Comparison of ENCODE assay signal across 23 cellular contexts in genomic region chr4:4875611-4876010, GRCh38. TPM values are rescaled to one million over a fixed set of nuclear protein-coding genes. Genes with fewer than 3 reads are reported as not detected.
A peak's percentile ranks its signal among the peaks of the same experiment; 100 is the strongest.
DNase-seq lines count a peak whose midpoint lies in the region; ATAC-seq, FAIRE-seq and TF ChIP-seq lines count a peak whose summit lies in the region.
"Had no signal": no experiment of that assay in that cellular context is flagged by ENCODE, and none has a peak within 500 bp of the region (broad histone marks: within the 10 kb centered on the region; RNA-seq: fewer than 3 reads in every experiment).

No MANE protein-coding gene starts in this region.

- no peak overlapping the region for H3K9ac ChIP-seq in HepG2 (ENCODE audit: insufficient read depth, low read depth, low read length)
- H3K9ac ChIP-seq: BLaER1 treated with 17β-estradiol and CSF1 and Interleukin-3, amounts not matched to agents 10 nM and 100 nM had no signal

- no peak for TF ChIP-seq CTCF in HepG2 (CRISPR knock-in tag; IDR thresholded peaks at IDR 0.05)
- no peak for TF ChIP-seq CTCF in right lobe of liver (IDR thresholded peaks at IDR 0.05)
- TF ChIP-seq CTCF in VCaP (conservative IDR thresholded peaks at IDR 0.05): no peak

- no peak overlapping the region for H2AFZ ChIP-seq in HepG2 (ENCODE audit: low read length)

- WGBS in HepG2 (ENCODE audit: low lambda C conversion rate): 61% methylated on average over 5 of the region's 5 CpGs
- WGBS in right lobe of liver (ENCODE audit: insufficient coverage, low coverage, low lambda C conversion rate, missing lambda C conversion rate): 34% methylated on average over 4 of the region's 5 CpGs

- H3K4me3 ChIP-seq in HepG2 (replicated peaks in 1 of 3; ENCODE audit: insufficient read depth in 1 of 3, low read depth in 2 of 3, low read length in 3 of 3) (no peak overlapping the region), right lobe of liver (no peak overlapping the region)
- H3K4me3 ChIP-seq: A549; BLaER1 treated with 17β-estradiol and CSF1 and Interleukin-3, amounts not matched to agents 10 nM and 100 nM; GM12878 had no signal

- ATAC-seq in HepG2: no peak
- ATAC-seq in right lobe of liver: no peak
- no peak for ATAC-seq in GM19035 (IDR thresholded peaks at IDR 0.05; ENCODE audit: unreplicated experiment)
- ATAC-seq in HG02678 (IDR thresholded peaks at IDR 0.05; ENCODE audit: unreplicated experiment): no peak
- ATAC-seq: A549; CD8-positive, alpha-beta T cell; GM12878 had no signal

- peaks cover 0 to 34% of the 10 kb centered on the region in 2 experiments; a peak in 4 of 5 replicates for H3K27me3 ChIP-seq in HepG2 (ENCODE audit: control insufficient read depth in 1 of 2, insufficient read depth in 2 of 2, low read length in 2 of 2)
- peaks cover 0 to 9% of the 10 kb centered on the region in 2 donors for H3K27me3 ChIP-seq in right lobe of liver

- DNase-seq in HepG2 (ENCODE audit: low spot score) (no peak), right lobe of liver (no peak), cerebellar cortex (ENCODE audit: low spot score) (peak; percentile 63)
- DNase-seq in effector CD8-positive, alpha-beta T cell (lab: John Stamatoyannopoulos, UW): no peak
- DNase-seq: AML-193; Caco-2; CD4-positive, alpha-beta T cell; CD8-positive, alpha-beta T cell; DMS79 treated with DMSO at 0.1 percent for 48 hours; GDM1 had no signal

- no peak for FAIRE-seq in HepG2 (lab: Jason Lieb, UNC)
- FAIRE-seq: A549, D721Med, GM12878, GM12892, GM18507, GM19239 had no signal

- TF ChIP-seq POLR2A in HepG2 (IDR thresholded peaks at IDR 0.05; ENCODE audit: insufficient read depth in 1 of 2, low read depth in 2 of 2, low read length in 2 of 2) (no peak), right lobe of liver (IDR thresholded peaks at IDR 0.05) (no peak)

- H3K36me3 ChIP-seq in HepG2 (replicated peaks in 1 of 2; ENCODE audit: control insufficient read depth in 1 of 2, insufficient read depth in 2 of 2, low read length in 2 of 2) (no peaks in the 10 kb centered on the region), right lobe of liver (no peaks in the 10 kb centered on the region)
- H3K36me3 ChIP-seq: BLaER1 treated with 17β-estradiol and CSF1 and Interleukin-3, amounts not matched to agents 10 nM and 100 nM had no signal

- peaks cover 7% of the 10 kb centered on the region for H3K4me1 ChIP-seq in HepG2 (ENCODE audit: insufficient read depth, low read length)
- no peaks in the 10 kb centered on the region for H3K4me1 ChIP-seq in right lobe of liver
- H3K4me1 ChIP-seq: Caco-2 had no signal

- no peak for TF ChIP-seq EP300 in HepG2 (IDR thresholded peaks at IDR 0.05; ENCODE audit: low read depth in 2 of 2, low read length in 2 of 2)
- TF ChIP-seq EP300 in HepG2 (CRISPR knock-in tag; IDR thresholded peaks at IDR 0.05; ENCODE audit: borderline replicate concordance): no peak

- no peaks in the 10 kb centered on the region for H4K20me1 ChIP-seq in HepG2 (ENCODE audit: insufficient read depth, low read length)

- no peak overlapping the region for H3K4me2 ChIP-seq in HepG2 (ENCODE audit: low read depth, low read length)
- H3K4me2 ChIP-seq: A549 had no signal

- CTCF ChIA-PET in HepG2 (lab: Yijun Ruan, JAX; ENCODE audit: low intra/inter-chr PET ratio, low total read pairs): no interaction called here

- POLR2A ChIA-PET in HepG2 (lab: Yijun Ruan, JAX): no interaction called here

- H3K9me3 ChIP-seq in HepG2 (ENCODE audit: low read length) (no peaks in the 10 kb centered on the region), right lobe of liver (no peaks in the 10 kb centered on the region)
- H3K9me3 ChIP-seq: A549; BLaER1 treated with 17β-estradiol and CSF1 and Interleukin-3, amounts not matched to agents 10 nM and 100 nM; Caco-2 had no signal

- in situ Hi-C loops in HepG2 (cut with HindIII; ENCODE audit: extremely low pct_ligation_motif_present, low pct_unique_long_range_greater_than_20kb): loop anchor here (5.0 to 10.0 kb wide), 2 partner anchors 311 to 388 kb away; no protein-coding TSS in a partner anchor

- BruUV-seq in HepG2 (replicated peaks; lab: Mats Ljungman, UMichigan): no TSS peak

- H3K79me2 ChIP-seq in HepG2 (ENCODE audit: insufficient read depth, low read length): no peaks in the 10 kb centered on the region

- no peak overlapping the region for H3K27ac ChIP-seq in HepG2 (ENCODE audit: extremely low read length, insufficient read depth, low read length)
- no peak overlapping the region for H3K27ac ChIP-seq in right lobe of liver
- H3K27ac ChIP-seq in VCaP: peak overlapping the region; percentile 18; the same call in 1 of the 2 replicates
- H3K27ac ChIP-seq: 22Rv1; A549; BLaER1 treated with 17β-estradiol and CSF1 and Interleukin-3, amounts not matched to agents 10 nM and 100 nM; C4-2B had no signal

- no peak for TF ChIP-seq RAD21 in HepG2 (CRISPR knock-in tag; IDR thresholded peaks at IDR 0.05)

- intact Hi-C loops in HepG2 (cut with micrococcal nuclease; ENCODE audit: unreplicated experiment) (no loop called here), right lobe of liver (cut with DNase I) (no loop called here)

TF ChIP-seq in HepG2, 621 proteins besides CTCF, POLR2A, EP300 and RAD21:
- TF ChIP-seq ZNF3 (CRISPR knock-in tag; IDR thresholded peaks at IDR 0.05) (peak; percentile 91), U2AF1 (optimal IDR thresholded peaks at IDR 0.05; ENCODE audit: low read depth, low read length) (no peak)

RNA-seq across cellular contexts. Expression of gene MSX1, which starts 16.1 kb away (rescaled TPM):
- total RNA-seq in HepG2 (2016; rRNA removed; fragmentation: Illumina TruSeq; extraction: Trizol) (13.8 and 14.9 TPM in 2 replicates), right lobe of liver (under 1 TPM; 0.15 to 0.62 (median 0.31) TPM)
- total RNA-seq in HepG2 (2016; cell fraction: cytosol; rRNA removed; fragmentation: Illumina TruSeq; extraction: Trizol; ENCODE audit: low read depth): 6.3 and 10.9 TPM in 2 replicates
- 14.0 and 15.0 TPM in 2 replicates for total RNA-seq in HepG2 (2016; cell fraction: insoluble cytoplasmic fraction; rRNA removed; fragmentation: Illumina TruSeq; extraction: Trizol)
- 19.1 and 23.9 TPM in 2 replicates for total RNA-seq in HepG2 (2016; cell fraction: membrane; rRNA removed; fragmentation: Illumina TruSeq; extraction: Trizol)
- total RNA-seq in HepG2 (2016; cell fraction: nucleus; rRNA removed; fragmentation: Illumina TruSeq; extraction: Trizol): 5.4 and 9.8 TPM in 2 replicates
- 12.1 and 15.2 TPM in 2 replicates for polyA plus RNA-seq in HepG2 (2011; rRNA removed)
- polyA plus RNA-seq in HepG2 (2011; cell fraction: cytosol; rRNA removed): 8.4 and 14.6 TPM in 2 replicates
- 17.5 and 22.0 TPM in 2 replicates for polyA plus RNA-seq in HepG2 (2011; cell fraction: nucleus; rRNA removed)
- polyA plus RNA-seq in HepG2 (2012): 8.0 and 8.9 TPM in 2 replicates
- polyA plus RNA-seq in HepG2 (2016; cell fraction: cytosol; fragmentation: Illumina TruSeq; extraction: Trizol; ENCODE audit: low read depth): 8.3 and 12.3 TPM in 2 replicates
- 16.8 and 17.9 TPM in 2 replicates for polyA plus RNA-seq in HepG2 (2016; cell fraction: insoluble cytoplasmic fraction; fragmentation: Illumina TruSeq; extraction: Trizol; ENCODE audit: low read depth)
- 19.5 and 22.1 TPM in 2 replicates for polyA plus RNA-seq in HepG2 (2016; cell fraction: membrane; fragmentation: Illumina TruSeq; extraction: Trizol; ENCODE audit: low read depth)
- 13.8 and 15.1 TPM in 2 replicates for polyA plus RNA-seq in HepG2 (2016; cell fraction: nucleus; fragmentation: Illumina TruSeq; extraction: Trizol; ENCODE audit: insufficient read depth, low read depth)
- polyA minus RNA-seq in HepG2 (2011; rRNA and poly(A)+ RNA removed; ENCODE audit: low replicate concordance): 0.58 and 6.7 TPM in 2 replicates
- 3.3 and 5.9 TPM in 2 replicates for polyA minus RNA-seq in HepG2 (2011; cell fraction: cytosol; rRNA and poly(A)+ RNA removed)
- polyA minus RNA-seq in HepG2 (2011; cell fraction: nucleus; rRNA and poly(A)+ RNA removed): 3.1 and 4.0 TPM in 2 replicates
- total RNA-seq: B cell; CD4-positive, alpha-beta T cell; CD8-positive, alpha-beta T cell had no signal
